Comparison of ENCODE assay signal across 1 cellular context in genomic region chr6:35718354-35718695, GRCh38.
TF ChIP-seq lines count a peak whose summit lies in the region.

No MANE protein-coding gene starts in this region.

TF ChIP-seq in K562, 482 proteins besides CTCF, POLR2A, EP300 and RAD21 (continued from another document):
- no peak for TF ChIP-seq PATZ1 (CRISPR knock-in tag; IDR thresholded peaks at IDR 0.05; ENCODE audit: borderline replicate concordance)
- TF ChIP-seq NFATC3 (IDR thresholded peaks at IDR 0.05): no peak
- no peak for TF ChIP-seq DEAF1 (CRISPR knock-in tag; IDR thresholded peaks at IDR 0.05)
- TF ChIP-seq ZNF197 (CRISPR knock-in tag; IDR thresholded peaks at IDR 0.05; ENCODE audit: low read depth): no peak
TF ChIP-seq in K562: peak in this region for 1.
